ENCODE assay signal across 19 cellular contexts in genomic region chrX:24672701-24673190, GRCh38. TPM values are rescaled to one million over a fixed set of nuclear protein-coding genes. Genes with fewer than 3 reads are reported as not detected.
DNase-seq lines count a peak whose midpoint lies in the region; ATAC-seq, FAIRE-seq and TF ChIP-seq lines count a peak whose summit lies in the region.
"Had no signal": no experiment of that assay in that cellular context is flagged by ENCODE, and none has a peak within 500 bp of the region (broad histone marks: within the 10 kb centered on the region; RNA-seq: fewer than 3 reads in every experiment).

No MANE protein-coding gene starts in this region.

- no peaks in the 10 kb centered on the region for H3K27me3 Mint-ChIP-seq in activated T-cell treated with anti-CD3 and anti-CD28 coated beads, Interleukin-2, amount 50 U/mL, for 4 hours (ENCODE audit: low read depth)
- H3K27me3 Mint-ChIP-seq: naive thymus-derived CD8-positive, alpha-beta T cell had no signal

- H3K4me1 Mint-ChIP-seq in activated T-cell treated with anti-CD3 and anti-CD28 coated beads, Interleukin-2, amount 50 U/mL, for 4 hours (ENCODE audit: low read depth) = no peaks in the 10 kb centered on the region
- H3K4me1 Mint-ChIP-seq: naive thymus-derived CD8-positive, alpha-beta T cell had no signal

- H3K27me3 ChIP-seq in HepG2 (ENCODE audit: control insufficient read depth in 1 of 2, insufficient read depth in 2 of 2, low read length in 2 of 2) = no peaks in the 10 kb centered on the region
- H3K27me3 ChIP-seq in right lobe of liver = no peaks in the 10 kb centered on the region
- no peaks in the 10 kb centered on the region for H3K27me3 ChIP-seq in neuronal stem cell (ENCODE audit: control insufficient read depth in 3 of 3, insufficient read depth in 3 of 3, low read depth in 1 of 3, low read length in 3 of 3)
- H3K27me3 ChIP-seq: tibial nerve had no signal

- no TSS peak for BruUV-seq in HepG2 (replicated peaks; lab: Mats Ljungman, UMichigan)

- no peak overlapping the region for H4K91ac ChIP-seq in neuronal stem cell (ENCODE audit: low read depth, low read length, poor library complexity)

- peak; percentile 92 for ATAC-seq in HepG2
- ATAC-seq in right lobe of liver = no peak
- ATAC-seq in GM21528 (IDR thresholded peaks at IDR 0.05; ENCODE audit: low FRiP score, unreplicated experiment) = no peak
- no peak for ATAC-seq in activated T-cell treated with anti-CD3 and anti-CD28 coated beads, Interleukin-2, amount 50 U/mL, for 4 hours
- ATAC-seq: CD8-positive, alpha-beta T cell; naive thymus-derived CD8-positive, alpha-beta T cell had no signal

- no peaks in the 10 kb centered on the region for H3K36me3 ChIP-seq in HepG2 (replicated peaks in 1 of 2; ENCODE audit: control insufficient read depth in 1 of 2, insufficient read depth in 2 of 2, low read length in 2 of 2)
- no peaks in the 10 kb centered on the region for H3K36me3 ChIP-seq in right lobe of liver
- H3K36me3 ChIP-seq in neuronal stem cell (replicated peaks in 1 of 2; ENCODE audit: control insufficient read depth in 2 of 2, insufficient read depth in 2 of 2, low read length in 2 of 2) = no peaks in the 10 kb centered on the region
- H3K36me3 ChIP-seq: tibial nerve had no signal

- no peaks in the 10 kb centered on the region for H3K9me3 ChIP-seq in HepG2 (ENCODE audit: low read length)
- H3K9me3 ChIP-seq in right lobe of liver = no peaks in the 10 kb centered on the region
- H3K9me3 ChIP-seq in neuronal stem cell (replicated peaks in 1 of 2; ENCODE audit: control insufficient read depth in 2 of 2, insufficient read depth in 1 of 2, low read depth in 1 of 2, low read length in 2 of 2) = no peaks in the 10 kb centered on the region
- H3K9me3 ChIP-seq: tibial nerve had no signal

- TF ChIP-seq CTCF in HepG2 (CRISPR knock-in tag; IDR thresholded peaks at IDR 0.05) = no peak
- no peak for TF ChIP-seq CTCF in right lobe of liver (IDR thresholded peaks at IDR 0.05)

- peak; percentile 78 for DNase-seq in HepG2 (ENCODE audit: low spot score)
- DNase-seq in right lobe of liver = no peak
- DNase-seq in globus pallidus (ENCODE audit: low spot score) = peak; percentile 88
- peak; percentile 32 for DNase-seq in neuronal stem cell (ENCODE audit: low spot score)
- no peak for DNase-seq in activated T-cell treated with anti-CD3 and anti-CD28 coated beads, Interleukin-2, amount 50 U/mL, for 4 hours
- DNase-seq in NCI-H146 treated with DMSO at 0.1 percent for 48 hours (lab: John Stamatoyannopoulos, UW; ENCODE audit: unreplicated experiment) = no peak
- DNase-seq in NCI-H1417 treated with DMSO at 0.1 percent for 48 hours (lab: John Stamatoyannopoulos, UW) = no peak
- DNase-seq: ACHN; activated CD8-positive, alpha-beta memory T cell treated with anti-CD3 and anti-CD28 coated beads for 24 hours; CD8-positive, alpha-beta T cell; MM.1S; naive thymus-derived CD8-positive, alpha-beta T cell; NCI-H2081 treated with DMSO at 0.1 percent for 48 hours; right cardiac atrium; stimulated activated CD4-positive, alpha-beta T cell treated with anti-CD3 and anti-CD28 coated beads, Interleukin-2, amount 100 ng/mL, for 48 hours had no signal

- 0% methylated on average over 5 of the region's 11 CpGs for WGBS in HepG2 (ENCODE audit: low lambda C conversion rate)
- 54% methylated on average over 11 of the region's 11 CpGs for WGBS in right lobe of liver (ENCODE audit: insufficient coverage, low coverage, low lambda C conversion rate, missing lambda C conversion rate)
- no CpG with 5 or more reads among the region's 11 CpGs for WGBS in neuronal stem cell (ENCODE audit: extremely low coverage in 2 of 2, insufficient read length in 2 of 2, insufficient replicate concordance in 1 of 2), 2 donors

- peak overlapping the region; percentile 15 for H2AFZ ChIP-seq in HepG2 (ENCODE audit: low read length)
- peak overlapping the region; percentile 46 for H2AFZ ChIP-seq in neuronal stem cell (ENCODE audit: low read length)

- POLR2A ChIA-PET in HepG2 (lab: Yijun Ruan, JAX) = interaction anchor here (1.0 to 1.5 kb wide), 3 partner anchors 10 to 21 kb away, joined by 3 to 6 read pairs (median 4); partner anchors contain the start of gene POLA1

- H3K9ac ChIP-seq in HepG2 (ENCODE audit: insufficient read depth, low read depth, low read length) = peak overlapping the region; percentile 71
- no peak overlapping the region for H3K9ac ChIP-seq in neuronal stem cell (ENCODE audit: low read depth, low read length, poor library complexity)

- peak overlapping the region; percentile 77 for H3K4me2 ChIP-seq in HepG2 (ENCODE audit: low read depth, low read length)
- H3K4me2 ChIP-seq in neuronal stem cell (ENCODE audit: insufficient read depth, low read length, poor library complexity, severe bottlenecking) = no peak overlapping the region

- no peak overlapping the region for H3K4me3 Mint-ChIP-seq in activated T-cell treated with anti-CD3 and anti-CD28 coated beads, Interleukin-2, amount 50 U/mL, for 4 hours
- H3K4me3 Mint-ChIP-seq: CD8-positive, alpha-beta T cell; naive thymus-derived CD8-positive, alpha-beta T cell had no signal

- H3K79me2 ChIP-seq in HepG2 (ENCODE audit: insufficient read depth, low read length) = peaks cover 6% of the 10 kb centered on the region

- intact Hi-C loops in HepG2 (cut with micrococcal nuclease; ENCODE audit: unreplicated experiment) = loop anchor here (2.0 kb wide), 1 partner anchor 20 kb away; the partner anchor contains the start of gene POLA1
- intact Hi-C loops in right lobe of liver (cut with DNase I) = no loop called here

- H3K14ac ChIP-seq in neuronal stem cell (ENCODE audit: low read length) = no peak overlapping the region

- no peak for TF ChIP-seq RAD21 in HepG2 (CRISPR knock-in tag; IDR thresholded peaks at IDR 0.05)

- no peak overlapping the region for H2BK120ac ChIP-seq in neuronal stem cell (ENCODE audit: low read depth, low read length)

- H3K4me3 ChIP-seq in HepG2 (replicated peaks in 1 of 3; ENCODE audit: insufficient read depth in 1 of 3, low read depth in 2 of 3, low read length in 3 of 3) (peak overlapping the region; percentile 46 to 57 (median 50)), right lobe of liver (no peak overlapping the region), neuronal stem cell (ENCODE audit: low read length in 2 of 2) (peak overlapping the region in 1 of 2 donors; percentile 25)
- H3K4me3 ChIP-seq: tibial nerve had no signal

- H3K27ac ChIP-seq in HepG2 (ENCODE audit: extremely low read length, insufficient read depth, low read length) (peak overlapping the region; percentile 79), right lobe of liver (no peak overlapping the region), neuronal stem cell (replicated peaks; ENCODE audit: low read length) (peak overlapping the region; percentile 44)
- H3K27ac ChIP-seq: VCaP had no signal

- CTCF ChIA-PET in HepG2 (lab: Yijun Ruan, JAX; ENCODE audit: low intra/inter-chr PET ratio, low total read pairs) = no interaction called here

- H3K4me1 ChIP-seq in HepG2 (ENCODE audit: insufficient read depth, low read length) (peaks cover 51% of the 10 kb centered on the region), right lobe of liver (no peaks in the 10 kb centered on the region), neuronal stem cell (ENCODE audit: control insufficient read depth in 2 of 2, insufficient read depth in 1 of 2, low read depth in 1 of 2, low read length in 2 of 2) (peaks cover 0 to 4% of the 10 kb centered on the region in 2 donors)
- H3K4me1 ChIP-seq: tibial nerve had no signal

- no peaks in the 10 kb centered on the region for H3K36me3 Mint-ChIP-seq in activated T-cell treated with anti-CD3 and anti-CD28 coated beads, Interleukin-2, amount 50 U/mL, for 4 hours (ENCODE audit: insufficient read depth)
- H3K36me3 Mint-ChIP-seq: CD8-positive, alpha-beta T cell; naive thymus-derived CD8-positive, alpha-beta T cell had no signal

- TF ChIP-seq POLR2A in HepG2 (IDR thresholded peaks at IDR 0.05; ENCODE audit: insufficient read depth in 1 of 2, low read depth in 2 of 2, low read length in 2 of 2) = peak in 1 of 2 experiments; percentile 55; a peak in 2 of 4 replicates
- TF ChIP-seq POLR2A in right lobe of liver (IDR thresholded peaks at IDR 0.05) = no peak

- no peak overlapping the region for H2BK12ac ChIP-seq in neuronal stem cell (ENCODE audit: low read length)

- no peak overlapping the region for H2BK5ac ChIP-seq in neuronal stem cell (ENCODE audit: low read length)

- H3K23ac ChIP-seq in neuronal stem cell (ENCODE audit: low read depth, low read length, poor library complexity) = no peak overlapping the region

- H2BK15ac ChIP-seq in neuronal stem cell (ENCODE audit: low read length) = no peak overlapping the region

- no peaks in the 10 kb centered on the region for H4K20me1 ChIP-seq in HepG2 (ENCODE audit: insufficient read depth, low read length)

- no peak overlapping the region for H3K18ac ChIP-seq in neuronal stem cell (ENCODE audit: low read length)

- peak; percentile 84 for FAIRE-seq in HepG2 (lab: Jason Lieb, UNC)
- FAIRE-seq: RCC 7860 had no signal

- no peak overlapping the region for H4K8ac ChIP-seq in neuronal stem cell (ENCODE audit: low read depth, low read length)

- TF ChIP-seq EP300 in HepG2 (IDR thresholded peaks at IDR 0.05; ENCODE audit: low read depth in 2 of 2, low read length in 2 of 2) = no peak
- TF ChIP-seq EP300 in HepG2 (CRISPR knock-in tag; IDR thresholded peaks at IDR 0.05; ENCODE audit: borderline replicate concordance) = no peak

- no peaks in the 10 kb centered on the region for H3K9me3 Mint-ChIP-seq in activated T-cell treated with anti-CD3 and anti-CD28 coated beads, Interleukin-2, amount 50 U/mL, for 4 hours
- H3K9me3 Mint-ChIP-seq: CD8-positive, alpha-beta T cell had no signal

- peaks cover 2% of the 10 kb centered on the region for H3K79me1 ChIP-seq in neuronal stem cell (ENCODE audit: low read depth, low read length)

- no peak overlapping the region for H3K4ac ChIP-seq in neuronal stem cell (ENCODE audit: low read length)

- in situ Hi-C loops in HepG2 (cut with HindIII; ENCODE audit: extremely low pct_ligation_motif_present, low pct_unique_long_range_greater_than_20kb) = no loop called here

- H2AK5ac ChIP-seq in neuronal stem cell (ENCODE audit: low read depth, low read length) = no peak overlapping the region

RNA-seq across cellular contexts. Expression of gene POLA1, which starts 21.0 kb away (rescaled TPM):
- total RNA-seq in HepG2 (2016; rRNA removed; fragmentation: Illumina TruSeq; extraction: Trizol) (26.5 and 38.2 TPM in 2 replicates), right lobe of liver (1 to 10 TPM; 2.0 to 4.5 (median 2.8) TPM)
- total RNA-seq in HepG2 (2016; cell fraction: cytosol; rRNA removed; fragmentation: Illumina TruSeq; extraction: Trizol; ENCODE audit: low read depth) = 31.5 and 34.7 TPM in 2 replicates
- total RNA-seq in HepG2 (2016; cell fraction: insoluble cytoplasmic fraction; rRNA removed; fragmentation: Illumina TruSeq; extraction: Trizol) = 26.6 and 35.6 TPM in 2 replicates
- 16.9 and 21.3 TPM in 2 replicates for total RNA-seq in HepG2 (2016; cell fraction: membrane; rRNA removed; fragmentation: Illumina TruSeq; extraction: Trizol)
- total RNA-seq in HepG2 (2016; cell fraction: nucleus; rRNA removed; fragmentation: Illumina TruSeq; extraction: Trizol) = 40.4 and 43.0 TPM in 2 replicates
- 2.1 and 3.3 TPM in 2 replicates for polyA plus RNA-seq in HepG2 (2011; rRNA removed)
- 1.9 and 2.2 TPM in 2 replicates for polyA plus RNA-seq in HepG2 (2011; cell fraction: cytosol; rRNA removed)
- polyA plus RNA-seq in HepG2 (2011; cell fraction: nucleus; rRNA removed) = 2.5 and 2.8 TPM in 2 replicates
- polyA plus RNA-seq in HepG2 (2012) = 3.7 and 5.9 TPM in 2 replicates
- polyA plus RNA-seq in HepG2 (2016; cell fraction: cytosol; fragmentation: Illumina TruSeq; extraction: Trizol; ENCODE audit: low read depth) = 0.48 and 0.66 TPM in 2 replicates
- 18.4 and 18.6 TPM in 2 replicates for polyA plus RNA-seq in HepG2 (2016; cell fraction: insoluble cytoplasmic fraction; fragmentation: Illumina TruSeq; extraction: Trizol; ENCODE audit: low read depth)
- 1.7 and 1.9 TPM in 2 replicates for polyA plus RNA-seq in HepG2 (2016; cell fraction: membrane; fragmentation: Illumina TruSeq; extraction: Trizol; ENCODE audit: low read depth)
- 11.7 and 13.0 TPM in 2 replicates for polyA plus RNA-seq in HepG2 (2016; cell fraction: nucleus; fragmentation: Illumina TruSeq; extraction: Trizol; ENCODE audit: insufficient read depth, low read depth)
- 7.2 and 67.2 TPM in 2 replicates for polyA minus RNA-seq in HepG2 (2011; rRNA and poly(A)+ RNA removed; ENCODE audit: low replicate concordance)
- polyA minus RNA-seq in HepG2 (2011; cell fraction: cytosol; rRNA and poly(A)+ RNA removed) = 4.5 and 5.7 TPM in 2 replicates
- polyA minus RNA-seq in HepG2 (2011; cell fraction: nucleus; rRNA and poly(A)+ RNA removed) = 19.8 and 21.9 TPM in 2 replicates
- 6.1 TPM for polyA plus RNA-seq in neuronal stem cell (2013, experiment 1 of 2)
- polyA plus RNA-seq in neuronal stem cell (2013, experiment 2 of 2) = 6.1 TPM
- 10 to 100 TPM; 28.9 to 32.3 (median 30.3) TPM for total RNA-seq in activated T-cell treated with anti-CD3 and anti-CD28 coated beads, Interleukin-2, amount 50 U/mL, for 4 hours

RNA-seq across cellular contexts. Expression of gene PCYT1B, which starts 25.6 kb away (rescaled TPM):
- total RNA-seq in HepG2 (2016; rRNA removed; fragmentation: Illumina TruSeq; extraction: Trizol) = 9.2 and 15.9 TPM in 2 replicates
- total RNA-seq in HepG2 (2016; cell fraction: cytosol; rRNA removed; fragmentation: Illumina TruSeq; extraction: Trizol; ENCODE audit: low read depth) = 1.7 and 1.9 TPM in 2 replicates
- total RNA-seq in HepG2 (2016; cell fraction: insoluble cytoplasmic fraction; rRNA removed; fragmentation: Illumina TruSeq; extraction: Trizol) = 9.1 and 14.7 TPM in 2 replicates
- 3.4 TPM in 2 replicates for total RNA-seq in HepG2 (2016; cell fraction: membrane; rRNA removed; fragmentation: Illumina TruSeq; extraction: Trizol)
- 5.7 and 7.7 TPM in 2 replicates for total RNA-seq in HepG2 (2016; cell fraction: nucleus; rRNA removed; fragmentation: Illumina TruSeq; extraction: Trizol)
- polyA plus RNA-seq in HepG2 (2011; rRNA removed) = 3.8 and 6.1 TPM in 2 replicates
- polyA plus RNA-seq in HepG2 (2011; cell fraction: cytosol; rRNA removed) = 3.0 and 3.8 TPM in 2 replicates
- 3.2 and 3.7 TPM in 2 replicates for polyA plus RNA-seq in HepG2 (2011; cell fraction: nucleus; rRNA removed)
- polyA plus RNA-seq in HepG2 (2012) = 0.72 and 1.4 TPM in 2 replicates
- polyA plus RNA-seq in HepG2 (2016; cell fraction: cytosol; fragmentation: Illumina TruSeq; extraction: Trizol; ENCODE audit: low read depth) = 1.5 TPM in 2 replicates
- polyA plus RNA-seq in HepG2 (2016; cell fraction: insoluble cytoplasmic fraction; fragmentation: Illumina TruSeq; extraction: Trizol; ENCODE audit: low read depth) = 10.8 and 11.6 TPM in 2 replicates
- polyA plus RNA-seq in HepG2 (2016; cell fraction: membrane; fragmentation: Illumina TruSeq; extraction: Trizol; ENCODE audit: low read depth) = 2.1 and 2.3 TPM in 2 replicates
- polyA plus RNA-seq in HepG2 (2016; cell fraction: nucleus; fragmentation: Illumina TruSeq; extraction: Trizol; ENCODE audit: insufficient read depth, low read depth) = 7.3 and 9.5 TPM in 2 replicates
- polyA minus RNA-seq in HepG2 (2011; rRNA and poly(A)+ RNA removed; ENCODE audit: low replicate concordance) = 8.9 TPM in 1 of 2 replicates, not detected in the other
- polyA minus RNA-seq in HepG2 (2011; cell fraction: cytosol; rRNA and poly(A)+ RNA removed) = 3.4 and 5.6 TPM in 2 replicates
- 2.3 and 3.0 TPM in 2 replicates for polyA minus RNA-seq in HepG2 (2011; cell fraction: nucleus; rRNA and poly(A)+ RNA removed)
- total RNA-seq in right lobe of liver = under 1 TPM in 4 of 6 experiments, not detected in 2; 0.04 to 0.20 (median 0.08) TPM
- polyA plus RNA-seq in neuronal stem cell (2013, experiment 1 of 2) = 3.9 TPM
- polyA plus RNA-seq in neuronal stem cell (2013, experiment 2 of 2) = 4.1 TPM
- not detected for total RNA-seq in activated T-cell treated with anti-CD3 and anti-CD28 coated beads, Interleukin-2, amount 50 U/mL, for 4 hours
- total RNA-seq: CD8-positive, alpha-beta T cell; naive thymus-derived CD8-positive, alpha-beta T cell had no signal

Comparison
In these comparisons a context has a peak if more than half of its experiments do, and no peak if none do; other contexts are left out.
1. DNase-seq: peak in HepG2 (single experiment), globus pallidus (single experiment) and neuronal stem cell (single experiment); none in right lobe of liver (0 of 3), activated T-cell treated with anti-CD3 and anti-CD28 coated beads, Interleukin-2, amount 50 U/mL, for 4 hours (single experiment), NCI-H146 treated with DMSO at 0.1 percent for 48 hours (single experiment) and NCI-H1417 treated with DMSO at 0.1 percent for 48 hours (single experiment).
2. H3K27ac ChIP-seq: peak in HepG2 (single experiment) and neuronal stem cell (single experiment); none in right lobe of liver (0 of 3).
3. H3K4me3 ChIP-seq: peak in HepG2 (3 of 3); none in right lobe of liver (0 of 3).